2 cellular contexts compared by ENCODE assay signal in genomic region chr10:119650692-119651513, GRCh38.
TF ChIP-seq lines count a peak whose summit lies in the region.

TSS of gene BAG3 (plus strand) at chr10:119651380. CDS start at chr10:119651676, 296 bp downstream.

TF ChIP-seq in HEK293, 187 proteins besides CTCF, POLR2A, EP300 and RAD21 (continued from another document and continues in another):
- TF ChIP-seq ZSCAN4 (tag by site-specific recombination; IDR thresholded peaks at IDR 0.05) = no peak
- TF ChIP-seq ZFP37 (tag by site-specific recombination; IDR thresholded peaks at IDR 0.05) = peak; percentile 54; the same call in 1 of the 2 replicates
- TF ChIP-seq ZNF658 (tag by site-specific recombination; IDR thresholded peaks at IDR 0.05) = no peak
- TF ChIP-seq ZIC2 (tag by site-specific recombination; IDR thresholded peaks at IDR 0.05) = no peak
- TF ChIP-seq ZNF133 (tag by site-specific recombination; IDR thresholded peaks at IDR 0.05) = no peak
- no peak for TF ChIP-seq ZSCAN23 (tag by site-specific recombination; IDR thresholded peaks at IDR 0.05)
- peak; percentile 78 for TF ChIP-seq ZEB2 (tag by site-specific recombination; IDR thresholded peaks at IDR 0.05)
- no peak for TF ChIP-seq ZNF2 (tag by site-specific recombination; IDR thresholded peaks at IDR 0.05)
- TF ChIP-seq ZNF148 (tag by site-specific recombination; IDR thresholded peaks at IDR 0.05; ENCODE audit: borderline replicate concordance) = no peak
- TF ChIP-seq FEZF1 (tag by site-specific recombination; IDR thresholded peaks at IDR 0.05) = no peak
- TF ChIP-seq PRDM10 (tag by site-specific recombination; IDR thresholded peaks at IDR 0.05) = peak; percentile 75
- no peak for TF ChIP-seq ZNF670 (tag by site-specific recombination; IDR thresholded peaks at IDR 0.05; ENCODE audit: low read depth)
- TF ChIP-seq ZNF26 (tag by site-specific recombination; IDR thresholded peaks at IDR 0.05) = no peak
- no peak for TF ChIP-seq ZNF280D (tag by site-specific recombination; IDR thresholded peaks at IDR 0.05)

TF ChIP-seq in GM12878, 131 proteins besides CTCF, POLR2A, EP300 and RAD21 (continued from another document and continues in another):
- TF ChIP-seq CEBPZ (IDR thresholded peaks at IDR 0.05; ENCODE audit: low read depth, low read length) = no peak
- peak; percentile 52; the same call in 1 of the 2 replicates for TF ChIP-seq TCF12 (IDR thresholded peaks at IDR 0.05; ENCODE audit: low read depth, low read length)
- no peak for TF ChIP-seq PAX8 (IDR thresholded peaks at IDR 0.05)
- TF ChIP-seq POU2F2 (IDR thresholded peaks at IDR 0.05; ENCODE audit: borderline replicate concordance, low read depth, low read length) = peak; percentile 29; the same call in 1 of the 3 replicates
- TF ChIP-seq PML (IDR thresholded peaks at IDR 0.05; ENCODE audit: low read length) = peak; percentile 84
- TF ChIP-seq RBBP5 (conservative IDR thresholded peaks at IDR 0.05) = no peak
- no peak for TF ChIP-seq PAX5 (IDR thresholded peaks at IDR 0.05; ENCODE audit: borderline replicate concordance, low read depth, low read length)
- TF ChIP-seq ASH2L (IDR thresholded peaks at IDR 0.05; ENCODE audit: borderline replicate concordance, low read depth) = no peak; the same call in 1 of the 2 replicates
- no peak for TF ChIP-seq FOXK2 (IDR thresholded peaks at IDR 0.05)
- TF ChIP-seq SMC3 (IDR thresholded peaks at IDR 0.05; ENCODE audit: borderline replicate concordance, low read length) = no peak
- no peak for TF ChIP-seq MTA3 (IDR thresholded peaks at IDR 0.05; ENCODE audit: borderline replicate concordance, low read length)
- no peak for TF ChIP-seq HDAC6 (IDR thresholded peaks at IDR 0.05; ENCODE audit: unreplicated experiment)
- no peak for TF ChIP-seq ZNF592 (IDR thresholded peaks at IDR 0.05)
- no peak for TF ChIP-seq HDGF (IDR thresholded peaks at IDR 0.05)
- TF ChIP-seq RELA (IDR thresholded peaks at IDR 0.05; ENCODE audit: borderline replicate concordance, partially characterized antibody) = peak; percentile 33
- TF ChIP-seq HSF1 (IDR thresholded peaks at IDR 0.05; ENCODE audit: low read depth, low read length) = peak; percentile 99
- no peak for TF ChIP-seq MAX (IDR thresholded peaks at IDR 0.05; ENCODE audit: low read depth, low read length)
- TF ChIP-seq NR2C2 (IDR thresholded peaks at IDR 0.05; ENCODE audit: borderline replicate concordance, control insufficient read depth, insufficient read length, low read depth) = no peak
- TF ChIP-seq KDM1A (IDR thresholded peaks at IDR 0.05; ENCODE audit: borderline replicate concordance) = no peak
- TF ChIP-seq MYB (IDR thresholded peaks at IDR 0.05; ENCODE audit: borderline replicate concordance, low read depth, low read length) = no peak
- no peak for TF ChIP-seq CEBPB (IDR thresholded peaks at IDR 0.05; ENCODE audit: borderline replicate concordance in 1 of 2, low read depth in 2 of 2, low read length in 2 of 2)
- TF ChIP-seq ZNF217 (IDR thresholded peaks at IDR 0.05) = peak; percentile 32; the same call in 1 of the 2 replicates
- no peak; the same call in none of the 2 replicates for TF ChIP-seq CHD2 (IDR thresholded peaks at IDR 0.05; ENCODE audit: borderline replicate concordance, low read depth, low read length)
- peak; percentile 80; the same call in 1 of the 2 replicates for TF ChIP-seq POLR2AphosphoS2 (IDR thresholded peaks at IDR 0.05; ENCODE audit: low read depth, low read length)
- TF ChIP-seq MYC (IDR thresholded peaks at IDR 0.05; ENCODE audit: insufficient read depth, insufficient read length, insufficient replicate concordance, low read length, severe bottlenecking) = no peak
- no peak for TF ChIP-seq ZNF274 (IDR thresholded peaks at IDR 0.05; ENCODE audit: insufficient read depth, insufficient read length)
- TF ChIP-seq BRCA1 (IDR thresholded peaks at IDR 0.05; ENCODE audit: low read depth, low read length) = no peak
- TF ChIP-seq SMAD5 (IDR thresholded peaks at IDR 0.05; ENCODE audit: low read depth) = peak; percentile 53; the same call in 1 of the 2 replicates
- no peak for TF ChIP-seq TBL1XR1 (IDR thresholded peaks at IDR 0.05; ENCODE audit: low read depth, low read length)
- no peak for TF ChIP-seq ZSCAN29 (IDR thresholded peaks at IDR 0.05)
- TF ChIP-seq TARDBP (IDR thresholded peaks at IDR 0.05; ENCODE audit: borderline replicate concordance) = no peak
- TF ChIP-seq STAT3 (IDR thresholded peaks at IDR 0.05; ENCODE audit: low read depth, low read length) = no peak
- TF ChIP-seq CHD4 (IDR thresholded peaks at IDR 0.05) = no peak
- peak; percentile 53; the same call in 1 of the 2 replicates for TF ChIP-seq NBN (IDR thresholded peaks at IDR 0.05)
- TF ChIP-seq MLLT1 (IDR thresholded peaks at IDR 0.05) = 0 out of 2 replicates have a peak, but pooled peaks have one; percentile 45
- peak; percentile 66; the same call in 1 of the 2 replicates for TF ChIP-seq TAF1 (IDR thresholded peaks at IDR 0.05; ENCODE audit: borderline replicate concordance, low read depth, low read length)
- peak; percentile 68; the same call in 1 of the 2 replicates for TF ChIP-seq POLR2AphosphoS5 (IDR thresholded peaks at IDR 0.05; ENCODE audit: low read length)
- no peak for TF ChIP-seq ZNF622 (IDR thresholded peaks at IDR 0.05)
- TF ChIP-seq ZBTB11 (CRISPR knock-in tag; IDR thresholded peaks at IDR 0.05) = no peak
- 0 out of 2 replicates have a peak, but pooled peaks have one; percentile 9 for TF ChIP-seq CREM (IDR thresholded peaks at IDR 0.05; ENCODE audit: low read depth)
- TF ChIP-seq MEF2B (IDR thresholded peaks at IDR 0.05; ENCODE audit: partially characterized antibody, poor library complexity, severe bottlenecking) = no peak
- no peak for TF ChIP-seq YBX1 (IDR thresholded peaks at IDR 0.05)
- TF ChIP-seq GABPA (IDR thresholded peaks at IDR 0.05; ENCODE audit: low read depth) = peak; percentile 67; the same call in 1 of the 2 replicates
- TF ChIP-seq MXI1 (IDR thresholded peaks at IDR 0.05; ENCODE audit: low read depth, low read length) = no peak
- 0 out of 2 replicates have a peak, but pooled peaks have one; percentile 48 for TF ChIP-seq EED (IDR thresholded peaks at IDR 0.05; ENCODE audit: low read depth)
- TF ChIP-seq SMARCA5 (IDR thresholded peaks at IDR 0.05) = peak; percentile 32; the same call in 1 of the 2 replicates
- no peak for TF ChIP-seq NFYA (IDR thresholded peaks at IDR 0.05; ENCODE audit: borderline replicate concordance, low read depth, low read length)
- no peak for TF ChIP-seq NR2C1 (IDR thresholded peaks at IDR 0.05)
- no peak for TF ChIP-seq RAD51 (IDR thresholded peaks at IDR 0.05)
- no peak for TF ChIP-seq USF1 (IDR thresholded peaks at IDR 0.05; ENCODE audit: borderline replicate concordance, extremely low read length, insufficient read depth, low read depth, low read length)
